Comparison of ENCODE assay signal across 19 cellular contexts in genomic region chr6:31886426-31887068, GRCh38. TPM values are rescaled to one million over a fixed set of nuclear protein-coding genes. Genes with fewer than 3 reads are reported as not detected.
DNase-seq lines count a peak whose midpoint lies in the region; ATAC-seq and TF ChIP-seq lines count a peak whose summit lies in the region.
"Had no signal": no experiment of that assay in that cellular context is flagged by ENCODE, and none has a peak within 500 bp of the region (broad histone marks: within the 10 kb centered on the region; RNA-seq: fewer than 3 reads in every experiment).

No MANE protein-coding gene starts in this region.

- H3K9me3 Mint-ChIP-seq in activated CD8-positive, alpha-beta memory T cell treated with anti-CD3 and anti-CD28 coated beads, Interleukin-2, amount 10 ng/mL, durations not matched to agents 7 days and 5 days (ENCODE audit: low read depth): no peaks in the 10 kb centered on the region
- H3K9me3 Mint-ChIP-seq: H9 had no signal

- H3K36me3 ChIP-seq in transverse colon: peaks cover 0 to 36% (median 9%) of the 10 kb centered on the region in 4 donors

- no peaks in the 10 kb centered on the region for H3K27me3 Mint-ChIP-seq in activated CD8-positive, alpha-beta memory T cell treated with anti-CD3 and anti-CD28 coated beads, Interleukin-2, amount 10 ng/mL, durations not matched to agents 7 days and 5 days

- no peak overlapping the region for H3K4me3 Mint-ChIP-seq in activated CD8-positive, alpha-beta memory T cell treated with anti-CD3 and anti-CD28 coated beads, Interleukin-2, amount 10 ng/mL, durations not matched to agents 7 days and 5 days
- H3K4me3 Mint-ChIP-seq: H9 had no signal

- H3K27ac Mint-ChIP-seq in activated CD8-positive, alpha-beta memory T cell treated with anti-CD3 and anti-CD28 coated beads, Interleukin-2, amount 10 ng/mL, durations not matched to agents 7 days and 5 days: peak overlapping the region; percentile 21
- H3K27ac Mint-ChIP-seq: H9 had no signal

- H3K9me3 ChIP-seq in transverse colon: no peaks in the 10 kb centered on the region

- intact Hi-C loops in left colon (cut with DNase I, micrococcal nuclease): no loop called here
- intact Hi-C loops in transverse colon (cut with DNase I; ENCODE audit: low total_unique reads): no loop called here

- no peaks in the 10 kb centered on the region for H3K4me1 Mint-ChIP-seq in activated CD8-positive, alpha-beta memory T cell treated with anti-CD3 and anti-CD28 coated beads, Interleukin-2, amount 10 ng/mL, durations not matched to agents 7 days and 5 days
- H3K4me1 Mint-ChIP-seq: H9 had no signal

- POLR2A ChIA-PET in RWPE1 (lab: Yijun Ruan, JAX; ENCODE audit: low non-redundant PET): no interaction called here

- in situ Hi-C loops in transverse colon (cut with MboI; ENCODE audit: low pct_ligation_motif_present in 1 of 4, low pct_unique_long_range_greater_than_20kb in 1 of 4, low sequenced_read_pairs in 3 of 4): no loop called here

- H3K27me3 ChIP-seq in transverse colon: no peaks in the 10 kb centered on the region

- ATAC-seq in activated CD8-positive, alpha-beta memory T cell treated with anti-CD3 and anti-CD28 coated beads, Interleukin-2, amount 10 ng/mL, durations not matched to agents 7 days and 5 days: no peak
- ATAC-seq in left colon: peak; percentile 8
- ATAC-seq: Panc1 had no signal

- TF ChIP-seq EP300 in transverse colon (IDR thresholded peaks at IDR 0.05; ENCODE audit: low read depth): no peak

- no peaks in the 10 kb centered on the region for H3K4me1 ChIP-seq in transverse colon

- 92 to 94% methylated on average over 2 to 21 of the region's 24 CpGs for WGBS in transverse colon (ENCODE audit: low coverage in 1 of 2), 2 donors

- no peak for DNase-seq in activated CD8-positive, alpha-beta memory T cell treated with anti-CD3 and anti-CD28 coated beads, Interleukin-2, amount 10 ng/mL, durations not matched to agents 7 days and 5 days
- DNase-seq in activated CD8-positive, alpha-beta memory T cell treated with anti-CD3 and anti-CD28 coated beads, Interleukin-2, amount 50 U/mL, for 4 hours: no peak
- no peak for DNase-seq in RWPE1 (ENCODE audit: low spot score)
- no peak for DNase-seq in left colon
- DNase-seq in transverse colon: no peak
- no peak for DNase-seq in Kasumi-1 (lab: John Stamatoyannopoulos, UW)
- no peak for DNase-seq in medulla oblongata (ENCODE audit: extremely low spot score)
- DNase-seq: COR-L47, DMS 273 treated with DMSO at 0.1 percent for 48 hours, DMS79 treated with DMSO at 0.1 percent for 48 hours, H9, MV-4-11, NCI-H1105 treated with DMSO at 0.1 percent for 48 hours, NCI-H2081 treated with DMSO at 0.1 percent for 48 hours, NCI-H2171 treated with DMSO at 0.1 percent for 48 hours, NCI-H524 treated with DMSO at 0.1 percent for 48 hours, NCI-H82 had no signal

- H3K27ac ChIP-seq in RWPE1 (peak overlapping the region; percentile 17), transverse colon (no peak overlapping the region)
- H3K27ac ChIP-seq: C4-2B had no signal

- peaks cover 26% of the 10 kb centered on the region for H3K36me3 Mint-ChIP-seq in activated CD8-positive, alpha-beta memory T cell treated with anti-CD3 and anti-CD28 coated beads, Interleukin-2, amount 10 ng/mL, durations not matched to agents 7 days and 5 days

- CTCF ChIA-PET in activated CD8-positive, alpha-beta memory T cell treated with anti-CD3 and anti-CD28 coated beads, Interleukin-2, amount 10 ng/mL, durations not matched to agents 7 days and 5 days (lab: Charles Lee): interaction anchor here (1.9 kb wide), 1 partner anchor 24 kb away, joined by 7 read pairs; the partner anchor contains the start of gene NEU1
- CTCF ChIA-PET in RWPE1 (lab: Yijun Ruan, JAX): no interaction called here

- H3K4me3 ChIP-seq in transverse colon: no peak overlapping the region

- TF ChIP-seq CTCF in RWPE1 (conservative IDR thresholded peaks at IDR 0.05; ENCODE audit: low read depth): no peak
- TF ChIP-seq CTCF in transverse colon (IDR thresholded peaks at IDR 0.05): no peak

- TF ChIP-seq POLR2A in transverse colon (IDR thresholded peaks at IDR 0.05): peak; percentile 17

RNA-seq across cellular contexts. Expression of gene SLC44A4, which starts 7.8 kb away (rescaled TPM):
- total RNA-seq in activated CD8-positive, alpha-beta memory T cell treated with anti-CD3 and anti-CD28 coated beads, Interleukin-2, amount 10 ng/mL, durations not matched to agents 7 days and 5 days: not detected
- total RNA-seq in left colon (100 to 1,000 TPM; 763 to 988 TPM), transverse colon (100 to 1,000 TPM; 149 to 734 (median 395) TPM)

RNA-seq across cellular contexts. Expression of gene EHMT2, which starts 11.0 kb away (rescaled TPM):
- total RNA-seq in activated CD8-positive, alpha-beta memory T cell treated with anti-CD3 and anti-CD28 coated beads, Interleukin-2, amount 10 ng/mL, durations not matched to agents 7 days and 5 days: 10 to 100 TPM; 78.7 to 79.0 TPM
- total RNA-seq in left colon (10 to 100 TPM; 28.0 to 30.5 TPM), transverse colon (10 to 100 TPM; 25.9 to 33.3 (median 27.9) TPM)

RNA-seq across cellular contexts. Expression of gene ZBTB12, which starts 15.3 kb away (rescaled TPM):
- 1 to 10 TPM; 1.5 to 3.3 TPM for total RNA-seq in activated CD8-positive, alpha-beta memory T cell treated with anti-CD3 and anti-CD28 coated beads, Interleukin-2, amount 10 ng/mL, durations not matched to agents 7 days and 5 days
- 1 to 10 TPM; 2.7 to 2.9 TPM for total RNA-seq in left colon
- 1 to 10 TPM in 1 of 4 donors, under 1 TPM in 3; 0.14 to 1.3 (median 0.77) TPM for total RNA-seq in transverse colon

RNA-seq across cellular contexts. Expression of gene NEU1, which starts 23.9 kb away (rescaled TPM):
- 10 to 100 TPM; 13.0 to 21.5 TPM for total RNA-seq in activated CD8-positive, alpha-beta memory T cell treated with anti-CD3 and anti-CD28 coated beads, Interleukin-2, amount 10 ng/mL, durations not matched to agents 7 days and 5 days
- total RNA-seq in left colon (10 to 100 TPM; 33.1 to 63.5 TPM), transverse colon (10 to 100 TPM; 21.1 to 88.7 (median 65.4) TPM)

RNA-seq across cellular contexts. Expression of gene C2, which starts 41.0 kb away (rescaled TPM):
- under 1 TPM; 0.61 to 0.80 TPM for total RNA-seq in activated CD8-positive, alpha-beta memory T cell treated with anti-CD3 and anti-CD28 coated beads, Interleukin-2, amount 10 ng/mL, durations not matched to agents 7 days and 5 days
- total RNA-seq in left colon (10 to 100 TPM in 1 of 2 donors, 1 to 10 TPM in 1; 6.1 to 18.2 TPM), transverse colon (1 to 10 TPM; 4.6 to 9.4 (median 7.5) TPM)

Comparison
In these comparisons a context has a peak if more than half of its experiments do, and no peak if none do; other contexts are left out.
1. RNA of gene SLC44A4, which starts 7.8 kb away (total RNA-seq): 763 to 988 TPM in left colon and 149 to 734 TPM in transverse colon; not detected in activated CD8-positive, alpha-beta memory T cell treated with anti-CD3 and anti-CD28 coated beads, Interleukin-2, amount 10 ng/mL, durations not matched to agents 7 days and 5 days; every median in the first group is over 100 times any median in the second.